ENCODE assay signal across 8 cellular contexts in the genomic region with DNA sequence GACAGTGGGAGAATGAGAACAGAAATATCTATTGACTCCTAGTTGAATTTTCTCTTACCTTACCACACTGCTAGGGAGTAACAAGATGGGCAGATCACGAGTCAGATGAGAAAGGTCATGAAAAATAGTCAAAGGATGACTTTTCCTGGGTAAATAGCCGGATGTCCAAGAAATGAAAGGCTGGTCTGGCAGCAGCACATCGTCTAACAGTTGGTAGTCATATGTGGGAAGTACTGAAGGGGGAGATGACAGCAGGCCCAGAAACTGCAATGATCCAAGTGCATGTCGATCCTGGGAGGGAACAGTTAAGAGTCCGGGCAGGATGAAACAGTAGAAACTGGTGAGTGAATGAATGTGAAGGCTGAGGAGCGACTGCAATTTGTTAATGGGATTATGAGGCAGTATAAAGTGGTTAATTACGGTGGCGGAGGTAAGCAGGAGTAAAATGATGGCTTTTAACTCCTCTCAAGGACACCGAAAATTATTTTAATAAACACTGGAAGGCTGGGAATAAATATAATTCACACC.
DNase-seq lines count a peak whose midpoint lies in the region; ATAC-seq lines count a peak whose summit lies in the region.

No MANE protein-coding gene starts in this region.

- peak overlapping the region; percentile 74 to 80 for H3K4me3 ChIP-seq in muscle layer of duodenum (ENCODE audit: low read depth in 1 of 2, low read length in 2 of 2)

- peaks cover 12 to 19% of the 10 kb centered on the region in 2 donors for H3K4me1 ChIP-seq in muscle layer of duodenum (ENCODE audit: control insufficient read depth in 1 of 2, insufficient read depth in 2 of 2, low read length in 2 of 2)

- H3K27me3 ChIP-seq in muscle layer of duodenum (ENCODE audit: low read depth, low read length): no peaks in the 10 kb centered on the region

- H3K9me3 ChIP-seq in muscle layer of duodenum (ENCODE audit: control insufficient read depth in 1 of 2, low read length in 2 of 2): no peaks in the 10 kb centered on the region

- H3K36me3 ChIP-seq in muscle layer of duodenum (ENCODE audit: control insufficient read depth in 1 of 2, insufficient read depth in 2 of 2, low read length in 2 of 2): no peaks in the 10 kb centered on the region

- DNase-seq in DMS53 treated with DMSO at 0.1 percent for 48 hours (lab: John Stamatoyannopoulos, UW; ENCODE audit: unreplicated experiment): peak; percentile 77
- peak; percentile 29 to 33 for DNase-seq in Kasumi-1 (lab: John Stamatoyannopoulos, UW)
- DNase-seq in SW 1271 (lab: John Stamatoyannopoulos, UW): peak; percentile 39 to 75
- peak; percentile 38 for DNase-seq in epidermal melanocyte (ENCODE audit: insufficient read length, low spot score)
- no peak for DNase-seq in activated gamma-delta T cell treated with Interleukin-2 at 50 U/mL for 16 hours

- no peak for ATAC-seq in GM21786 (IDR thresholded peaks at IDR 0.05; ENCODE audit: unreplicated experiment)
- ATAC-seq in GM21526 (IDR thresholded peaks at IDR 0.05; ENCODE audit: low FRiP score, unreplicated experiment): no peak

- H3K27ac ChIP-seq in muscle layer of duodenum (ENCODE audit: low read length): peak overlapping the region; percentile 86
